Comparison of ENCODE assay signal across 1 cellular context in the genomic region with DNA sequence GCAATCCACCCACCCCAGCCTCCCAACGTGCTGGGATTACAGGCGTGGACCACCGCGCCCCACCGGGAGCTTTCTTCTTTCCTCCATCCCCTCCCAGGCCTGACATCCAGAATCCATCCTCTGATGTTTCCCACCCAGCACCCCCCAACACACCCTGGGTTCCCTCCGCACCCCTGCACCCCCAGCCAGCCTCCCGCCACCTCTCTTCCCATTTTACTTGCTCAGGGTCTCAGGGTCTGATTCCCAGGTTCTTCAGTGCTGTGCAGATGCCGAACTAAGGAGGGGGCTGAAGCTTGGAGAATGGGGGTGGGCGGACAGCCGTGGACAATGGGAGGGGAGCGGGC.
TF ChIP-seq lines count a peak whose summit lies in the region.

No MANE protein-coding gene starts in this region.

TF ChIP-seq in A549, 52 proteins besides CTCF, POLR2A, EP300 and RAD21:
- TF ChIP-seq FOSB (CRISPR knock-in tag; IDR thresholded peaks at IDR 0.05) (no peak), MAZ (IDR thresholded peaks at IDR 0.05; ENCODE audit: borderline replicate concordance, low read depth, low read length) (no peak), SMC3 (IDR thresholded peaks at IDR 0.05) (no peak), JUNB (IDR thresholded peaks at IDR 0.05) (no peak), MAFK (IDR thresholded peaks at IDR 0.05; ENCODE audit: partially characterized antibody) (no peak), EHMT2 (IDR thresholded peaks at IDR 0.05; ENCODE audit: low read depth) (no peak), ZNF302 (CRISPR knock-in tag; IDR thresholded peaks at IDR 0.05) (no peak), JUN (IDR thresholded peaks at IDR 0.05) (no peak), RFX5 (IDR thresholded peaks at IDR 0.05) (no peak), POLR2AphosphoS2 (conservative IDR thresholded peaks at IDR 0.05; ENCODE audit: low read length) (no peak), CEBPB (IDR thresholded peaks at IDR 0.05) (no peak), HEYL (CRISPR knock-in tag; IDR thresholded peaks at IDR 0.05) (no peak), GATA3 (IDR thresholded peaks at IDR 0.05; ENCODE audit: borderline replicate concordance) (no peak), KDM1A (IDR thresholded peaks at IDR 0.05; ENCODE audit: low read depth) (no peak), HOXB13 (CRISPR knock-in tag; IDR thresholded peaks at IDR 0.05; ENCODE audit: low read depth) (no peak)
- TF ChIP-seq, protein P1, sequence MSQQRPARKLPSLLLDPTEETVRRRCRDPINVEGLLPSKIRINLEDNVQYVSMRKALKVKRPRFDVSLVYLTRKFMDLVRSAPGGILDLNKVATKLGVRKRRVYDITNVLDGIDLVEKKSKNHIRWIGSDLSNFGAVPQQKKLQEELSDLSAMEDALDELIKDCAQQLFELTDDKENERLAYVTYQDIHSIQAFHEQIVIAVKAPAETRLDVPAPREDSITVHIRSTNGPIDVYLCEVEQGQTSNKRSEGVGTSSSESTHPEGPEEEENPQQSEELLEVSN (IDR thresholded peaks at IDR 0.05; ENCODE audit: borderline replicate concordance, low read depth) = no peak
